8 cellular contexts compared by ENCODE assay signal in genomic region chr16:50323335-50324011, GRCh38. TPM values are rescaled to one million over a fixed set of nuclear protein-coding genes. Genes with fewer than 3 reads are reported as not detected.
A peak's percentile ranks its signal among the peaks of the same experiment; 100 is the strongest.
DNase-seq lines count a peak whose midpoint lies in the region; TF ChIP-seq lines count a peak whose summit lies in the region.

No MANE protein-coding gene starts in this region.

- peak overlapping the region; percentile 22 for H3K27ac Mint-ChIP-seq in nephron progenitor cell

- peak; percentile 14 for DNase-seq in NCI-H146 (lab: John Stamatoyannopoulos, UW)
- no peak for DNase-seq in NCI-H146 treated with DMSO at 0.1 percent for 48 hours (lab: John Stamatoyannopoulos, UW; ENCODE audit: unreplicated experiment)
- DNase-seq in NCI-H446 (lab: John Stamatoyannopoulos, UW) = peak; percentile 10
- peak; percentile 50 to 61 for DNase-seq in cardiac fibroblast (ENCODE audit: low read depth in 2 of 2)
- no peak for DNase-seq in nephron progenitor cell
- no peak for DNase-seq in GDM1 (lab: John Stamatoyannopoulos, UW)
- no peak for DNase-seq in NCI-H1436 (lab: John Stamatoyannopoulos, UW)
- DNase-seq in mesenteric fat pad (ENCODE audit: low spot score) = no peak

- no peak overlapping the region for H3K4me3 Mint-ChIP-seq in nephron progenitor cell

- H3K4me3 ChIP-seq in cardiac fibroblast (replicated peaks in 1 of 2; ENCODE audit: low read depth in 2 of 2, low read length in 2 of 2) = no peak overlapping the region

- TF ChIP-seq CTCF in cardiac fibroblast (IDR thresholded peaks at IDR 0.05; ENCODE audit: low read depth, low read length) = peak; percentile 24
- TF ChIP-seq CTCF in nephron progenitor cell (IDR thresholded peaks at IDR 0.05) = peak; percentile 11

- H3K36me3 Mint-ChIP-seq in nephron progenitor cell (ENCODE audit: low read depth) = peaks cover 72% of the 10 kb centered on the region

- peaks cover 17% of the 10 kb centered on the region for H3K4me1 Mint-ChIP-seq in nephron progenitor cell

- no peaks in the 10 kb centered on the region for H3K27me3 Mint-ChIP-seq in nephron progenitor cell (ENCODE audit: low read depth, poor library complexity)

- no peaks in the 10 kb centered on the region for H3K9me3 Mint-ChIP-seq in nephron progenitor cell

RNA-seq across cellular contexts. Expression of gene BRD7, which starts 45.3 kb away (rescaled TPM):
- 52.6 TPM for total RNA-seq in mesenteric fat pad

RNA-seq across cellular contexts. Expression of gene ADCY7, which starts 57.1 kb away (rescaled TPM):
- total RNA-seq in mesenteric fat pad = 26.8 TPM

Comparison
In these comparisons a context has a peak if more than half of its experiments do, and no peak if none do; other contexts are left out.
1. DNase-seq: peak in NCI-H146 (single experiment), NCI-H446 (2 of 2) and cardiac fibroblast (2 of 2); none in NCI-H146 treated with DMSO at 0.1 percent for 48 hours (single experiment), nephron progenitor cell (single experiment), GDM1 (single experiment), NCI-H1436 (single experiment) and mesenteric fat pad (single experiment).